ENCODE assay signal across 12 cellular contexts in genomic region chr10:91944880-91945630, GRCh38. TPM values are rescaled to one million over a fixed set of nuclear protein-coding genes. Genes with fewer than 3 reads are reported as not detected.
A peak's percentile ranks its signal among the peaks of the same experiment; 100 is the strongest.
DNase-seq lines count a peak whose midpoint lies in the region; ATAC-seq and TF ChIP-seq lines count a peak whose summit lies in the region.
"Had no signal": no experiment of that assay in that cellular context is flagged by ENCODE, and none has a peak within 500 bp of the region (broad histone marks: within the 10 kb centered on the region; RNA-seq: fewer than 3 reads in every experiment).

No MANE protein-coding gene starts in this region.

- no peaks in the 10 kb centered on the region for H3K4me1 ChIP-seq in Peyer's patch

- H3K27ac ChIP-seq in Peyer's patch: no peak overlapping the region

- H3K9me3 Mint-ChIP-seq in activated T-cell treated with anti-CD3 and anti-CD28 coated beads, Interleukin-2, amount 50 U/mL, for 4 hours: no peaks in the 10 kb centered on the region
- H3K9me3 Mint-ChIP-seq in activated naive CD8-positive, alpha-beta T cell (ENCODE audit: low read depth): no peaks in the 10 kb centered on the region
- H3K9me3 Mint-ChIP-seq in stimulated activated memory B cell treated with anti-CD40 and anti-IgM and Interleukin-4, amounts not matched to agents 10 μg/mL and 1 μg/mL and 100 μg/mL, for 72 hours: no peaks in the 10 kb centered on the region
- H3K9me3 Mint-ChIP-seq: nephron had no signal

- H3K27me3 Mint-ChIP-seq in activated T-cell treated with anti-CD3 and anti-CD28 coated beads, Interleukin-2, amount 50 U/mL, for 4 hours (ENCODE audit: low read depth): no peaks in the 10 kb centered on the region
- H3K27me3 Mint-ChIP-seq in activated naive CD8-positive, alpha-beta T cell: no peaks in the 10 kb centered on the region
- H3K27me3 Mint-ChIP-seq in stimulated activated memory B cell treated with anti-CD40 and anti-IgM and Interleukin-4, amounts not matched to agents 10 μg/mL and 1 μg/mL and 100 μg/mL, for 72 hours: no peaks in the 10 kb centered on the region
- H3K27me3 Mint-ChIP-seq: brain had no signal

- DNase-seq in activated T-cell treated with anti-CD3 and anti-CD28 coated beads, Interleukin-2, amount 50 U/mL, for 4 hours: no peak
- DNase-seq in activated T-cell treated with anti-CD3 and anti-CD28 coated beads, Interleukin-2, amount 50 U/mL, for 1 hour: no peak
- DNase-seq in NCI-H2196 (lab: John Stamatoyannopoulos, UW; ENCODE audit: unreplicated experiment): no peak
- no peak for DNase-seq in Peyer's patch
- DNase-seq in activated effector memory CD4-positive, alpha-beta T cell treated with anti-CD3 and anti-CD28 coated beads, Interleukin-2, amount 50 U/mL, for 16 hours: no peak
- DNase-seq: head of caudate nucleus, NCI-H2107 had no signal

- no peak overlapping the region for H3K4me3 ChIP-seq in Peyer's patch

- peaks cover 0 to 47% (median 0%) of the 10 kb centered on the region in 3 donors for H3K36me3 ChIP-seq in Peyer's patch

- peaks cover 26% of the 10 kb centered on the region for H3K36me3 Mint-ChIP-seq in activated T-cell treated with anti-CD3 and anti-CD28 coated beads, Interleukin-2, amount 50 U/mL, for 4 hours (ENCODE audit: insufficient read depth)
- peaks cover 19% of the 10 kb centered on the region for H3K36me3 Mint-ChIP-seq in activated naive CD8-positive, alpha-beta T cell
- H3K36me3 Mint-ChIP-seq in stimulated activated memory B cell treated with anti-CD40 and anti-IgM and Interleukin-4, amounts not matched to agents 10 μg/mL and 1 μg/mL and 100 μg/mL, for 72 hours: peaks cover 35% of the 10 kb centered on the region

- H3K9me3 ChIP-seq in Peyer's patch: no peaks in the 10 kb centered on the region

- peak; percentile 97 for ATAC-seq in activated T-cell treated with anti-CD3 and anti-CD28 coated beads, Interleukin-2, amount 50 U/mL, for 4 hours
- ATAC-seq in HG03097 (IDR thresholded peaks at IDR 0.05; ENCODE audit: low FRiP score, unreplicated experiment): peak; percentile 77
- ATAC-seq in stimulated activated memory B cell treated with anti-CD40 and anti-IgM and Interleukin-4, amounts not matched to agents 10 μg/mL and 1 μg/mL and 100 μg/mL, for 72 hours: peak; percentile 51

- peaks cover 16% of the 10 kb centered on the region for H3K4me1 Mint-ChIP-seq in activated T-cell treated with anti-CD3 and anti-CD28 coated beads, Interleukin-2, amount 50 U/mL, for 4 hours (ENCODE audit: low read depth)
- peaks cover 25% of the 10 kb centered on the region for H3K4me1 Mint-ChIP-seq in activated naive CD8-positive, alpha-beta T cell (ENCODE audit: low read depth)
- no peaks in the 10 kb centered on the region for H3K4me1 Mint-ChIP-seq in stimulated activated memory B cell treated with anti-CD40 and anti-IgM and Interleukin-4, amounts not matched to agents 10 μg/mL and 1 μg/mL and 100 μg/mL, for 72 hours
- H3K4me1 Mint-ChIP-seq: brain, nephron had no signal

- no peak overlapping the region for H3K4me3 Mint-ChIP-seq in activated T-cell treated with anti-CD3 and anti-CD28 coated beads, Interleukin-2, amount 50 U/mL, for 4 hours
- H3K4me3 Mint-ChIP-seq in activated naive CD8-positive, alpha-beta T cell: peak overlapping the region; percentile 21
- no peak overlapping the region for H3K4me3 Mint-ChIP-seq in stimulated activated memory B cell treated with anti-CD40 and anti-IgM and Interleukin-4, amounts not matched to agents 10 μg/mL and 1 μg/mL and 100 μg/mL, for 72 hours
- H3K4me3 Mint-ChIP-seq: brain, nephron had no signal

- no peak for TF ChIP-seq CTCF in Peyer's patch (IDR thresholded peaks at IDR 0.05)

- no peaks in the 10 kb centered on the region for H3K27me3 ChIP-seq in Peyer's patch

- TF ChIP-seq POLR2A in Peyer's patch (IDR thresholded peaks at IDR 0.05): no peak

- H3K27ac Mint-ChIP-seq in activated naive CD8-positive, alpha-beta T cell: peak overlapping the region; percentile 61
- no peak overlapping the region for H3K27ac Mint-ChIP-seq in stimulated activated memory B cell treated with anti-CD40 and anti-IgM and Interleukin-4, amounts not matched to agents 10 μg/mL and 1 μg/mL and 100 μg/mL, for 72 hours
- H3K27ac Mint-ChIP-seq: brain, nephron had no signal

RNA-seq across cellular contexts. Expression of gene BTAF1, which starts 21.5 kb away (rescaled TPM):
- 10 to 100 TPM; 44.5 to 49.5 (median 46.3) TPM for total RNA-seq in activated T-cell treated with anti-CD3 and anti-CD28 coated beads, Interleukin-2, amount 50 U/mL, for 4 hours
- total RNA-seq in Peyer's patch: 10 to 100 TPM; 37.0 to 60.2 (median 45.4) TPM

RNA-seq across cellular contexts. Expression of gene FGFBP3, which starts 35.8 kb away (rescaled TPM):
- total RNA-seq in activated T-cell treated with anti-CD3 and anti-CD28 coated beads, Interleukin-2, amount 50 U/mL, for 4 hours: 1 to 10 TPM; 2.3 to 3.7 (median 2.6) TPM
- total RNA-seq in Peyer's patch: 1 to 10 TPM in 1 of 4 donors, under 1 TPM in 1, not detected in 2; 0.53 to 1.1 TPM
